ENCODE assay signal across 13 cellular contexts in genomic region chr12:5944053-5944452, GRCh38. TPM values are rescaled to one million over a fixed set of nuclear protein-coding genes. Genes with fewer than 3 reads are reported as not detected.
"Had no signal": no experiment of that assay in that cellular context is flagged by ENCODE, and none has a peak within 500 bp of the region (broad histone marks: within the 10 kb centered on the region; RNA-seq: fewer than 3 reads in every experiment).

No MANE protein-coding gene starts in this region.

- H3K4me3 Mint-ChIP-seq: activated CD4-positive, alpha-beta memory T cell treated with anti-CD3 and anti-CD28 coated beads for 36 hours; activated naive CD8-positive, alpha-beta T cell treated with anti-CD3 and anti-CD28 coated beads, Interleukin-2, amount 50 U/mL, for 24 hours; memory B cell; stimulated activated naive CD8-positive, alpha-beta T cell treated with anti-CD3 and anti-CD28 coated beads, Interleukin-15, amount 100 ng/mL, for 72 hours; T-helper 2 cell treated with Interferon-gamma antibody and Interleukin-4, amounts not matched to agents 5 μg/mL and 100 μg/mL, for 36 hours had no signal

- H3K27ac Mint-ChIP-seq: activated CD4-positive, alpha-beta memory T cell treated with anti-CD3 and anti-CD28 coated beads for 36 hours; activated naive CD8-positive, alpha-beta T cell treated with anti-CD3 and anti-CD28 coated beads, Interleukin-2, amount 50 U/mL, for 24 hours; memory B cell; stimulated activated naive CD8-positive, alpha-beta T cell treated with anti-CD3 and anti-CD28 coated beads, Interleukin-15, amount 100 ng/mL, for 72 hours; T-helper 2 cell treated with Interferon-gamma antibody and Interleukin-4, amounts not matched to agents 5 μg/mL and 100 μg/mL, for 36 hours had no signal

- H3K4me1 ChIP-seq: testis had no signal

- H3K9me3 ChIP-seq: testis had no signal

- H3K36me3 Mint-ChIP-seq: activated CD4-positive, alpha-beta memory T cell treated with anti-CD3 and anti-CD28 coated beads for 36 hours; memory B cell had no signal

- DNase-seq: activated CD4-positive, alpha-beta memory T cell treated with anti-CD3 and anti-CD28 coated beads for 36 hours; activated CD4-positive, alpha-beta T cell treated with anti-CD3 and anti-CD28 coated beads for 1 hour; activated CD8-positive, alpha-beta memory T cell treated with anti-CD3 and anti-CD28 coated beads, Interleukin-2, amount 50 U/mL, for 4 hours; activated naive CD4-positive, alpha-beta T cell; activated naive CD8-positive, alpha-beta T cell treated with anti-CD3 and anti-CD28 coated beads, Interleukin-2, amount 50 U/mL, for 24 hours; effector CD8-positive, alpha-beta T cell; hypothalamus; stimulated activated CD4-positive, alpha-beta T cell treated with anti-CD3 and anti-CD28 coated beads, Interleukin-4, amount 100 ng/mL, for 4 hours; stimulated activated naive CD8-positive, alpha-beta T cell treated with anti-CD3 and anti-CD28 coated beads, Interleukin-15, amount 100 ng/mL, for 72 hours; testis had no signal

- H3K4me1 Mint-ChIP-seq: stimulated activated naive CD8-positive, alpha-beta T cell treated with anti-CD3 and anti-CD28 coated beads, Interleukin-15, amount 100 ng/mL, for 72 hours had no signal

- H3K9me3 Mint-ChIP-seq: activated CD4-positive, alpha-beta memory T cell treated with anti-CD3 and anti-CD28 coated beads for 36 hours; activated naive CD8-positive, alpha-beta T cell treated with anti-CD3 and anti-CD28 coated beads, Interleukin-2, amount 50 U/mL, for 24 hours; memory B cell; stimulated activated naive CD8-positive, alpha-beta T cell treated with anti-CD3 and anti-CD28 coated beads, Interleukin-15, amount 100 ng/mL, for 72 hours; T-helper 2 cell treated with Interferon-gamma antibody and Interleukin-4, amounts not matched to agents 5 μg/mL and 100 μg/mL, for 36 hours had no signal

- H3K36me3 ChIP-seq: cardiac muscle cell had no signal

- H3K27ac ChIP-seq: cardiac muscle cell, testis had no signal

- H3K27me3 ChIP-seq: testis had no signal

RNA-seq across cellular contexts. Expression of gene ANO2, which starts 1.0 kb away (rescaled TPM):
- total RNA-seq: activated CD4-positive, alpha-beta memory T cell treated with anti-CD3 and anti-CD28 coated beads for 36 hours had no signal
